In genomic region chr14:71588576-71589215, GRCh38 we compare ENCODE assay signal across 17 cellular contexts.
DNase-seq lines count a peak whose midpoint lies in the region; ATAC-seq and TF ChIP-seq lines count a peak whose summit lies in the region.
"Had no signal": no experiment of that assay in that cellular context is flagged by ENCODE, and none has a peak within 500 bp of the region (broad histone marks: within the 10 kb centered on the region; RNA-seq: fewer than 3 reads in every experiment).

No MANE protein-coding gene starts in this region.

- H3K27ac ChIP-seq in SK-N-SH (ENCODE audit: low read depth in 2 of 2, low read length in 1 of 2) (peak overlapping the region; percentile 56 to 97; a peak in 3 of 4 replicates), osteoblast (ENCODE audit: low read depth, low read length) (peak overlapping the region; percentile 62)
- H3K27ac ChIP-seq: 22Rv1 had no signal

- H3K27ac Mint-ChIP-seq in chondrocyte (ENCODE audit: unreplicated experiment) = peak overlapping the region; percentile 72

- H3K36me3 ChIP-seq in SK-N-SH (replicated peaks in 1 of 2; ENCODE audit: control insufficient read depth in 1 of 2, insufficient read depth in 2 of 2, low read length in 1 of 2) (no peaks in the 10 kb centered on the region), Loucy (ENCODE audit: insufficient read depth, low read length) (peaks cover 12% of the 10 kb centered on the region; the same call in 1 of the 2 replicates), osteoblast (ENCODE audit: insufficient read depth, low read length) (peaks cover 2% of the 10 kb centered on the region)
- H3K36me3 ChIP-seq: MG63 had no signal

- POLR2A ChIA-PET in SK-N-SH (lab: Yijun Ruan, JAX) = no interaction called here

- no peak overlapping the region for H2AFZ ChIP-seq in SK-N-SH (ENCODE audit: low read depth)
- H2AFZ ChIP-seq in Loucy (ENCODE audit: low read length) = no peak overlapping the region
- no peak overlapping the region for H2AFZ ChIP-seq in osteoblast (ENCODE audit: low read length)

- no peaks in the 10 kb centered on the region for H3K27me3 Mint-ChIP-seq in chondrocyte (ENCODE audit: low read depth)

- H3K4me3 ChIP-seq in SK-N-SH (ENCODE audit: low read depth in 2 of 2, low read length in 1 of 2) (peak overlapping the region; percentile 15 to 30; a peak in 2 of 4 replicates), Loucy (ENCODE audit: low read length, poor library complexity, severe bottlenecking) (peak overlapping the region; percentile 36), osteoblast (ENCODE audit: insufficient read depth, low read length) (peak overlapping the region; percentile 59)
- H3K4me3 ChIP-seq: MG63 had no signal

- H3K9me3 Mint-ChIP-seq in chondrocyte (ENCODE audit: low read depth) = no peaks in the 10 kb centered on the region

- H3K9ac ChIP-seq in SK-N-SH (no peak overlapping the region), Loucy (ENCODE audit: low read depth, low read length, poor library complexity, severe bottlenecking) (no peak overlapping the region)

- H3K4me1 ChIP-seq in SK-N-SH (ENCODE audit: control insufficient read depth in 1 of 2, insufficient read depth in 2 of 2, low read depth in 1 of 2, low read length in 1 of 2) (peaks cover 38 to 41% of the 10 kb centered on the region in 2 experiments), Loucy (ENCODE audit: insufficient read depth, low read length, poor library complexity, severe bottlenecking) (peaks cover 73% of the 10 kb centered on the region), osteoblast (ENCODE audit: insufficient read depth, low read length) (peaks cover 84% of the 10 kb centered on the region)

- H3K4me1 Mint-ChIP-seq in chondrocyte (ENCODE audit: low read depth) = peaks cover 76% of the 10 kb centered on the region

- H3K36me3 Mint-ChIP-seq in chondrocyte (ENCODE audit: low read depth) = peaks cover 6% of the 10 kb centered on the region

- 83% methylated on average over 10 of the region's 10 CpGs for WGBS in SK-N-SH (ENCODE audit: low lambda C conversion rate)

- no peak for TF ChIP-seq EP300 in SK-N-SH (IDR thresholded peaks at IDR 0.05; ENCODE audit: borderline replicate concordance in 1 of 2, low read depth in 1 of 2, low read length in 1 of 2)

- H3K4me3 Mint-ChIP-seq in chondrocyte (ENCODE audit: unreplicated experiment) = no peak overlapping the region

- H3K9me2 ChIP-seq in SK-N-SH (no peaks in the 10 kb centered on the region), Loucy (replicated peaks; ENCODE audit: low read depth, low read length) (no peaks in the 10 kb centered on the region)

- ATAC-seq in SK-N-SH treated with all-trans-retinoic acid at 6 μM for 48 hours (no peak), HG03354 (IDR thresholded peaks at IDR 0.05; ENCODE audit: poor library complexity, severe bottlenecking, unreplicated experiment) (no peak)
- ATAC-seq: Panc1 had no signal

- H4K20me1 ChIP-seq in SK-N-SH (ENCODE audit: insufficient read depth) (no peaks in the 10 kb centered on the region), Loucy (ENCODE audit: insufficient read depth, low read length, poor library complexity, severe bottlenecking) (peaks cover 14% of the 10 kb centered on the region), osteoblast (ENCODE audit: insufficient read depth, low read length) (no peaks in the 10 kb centered on the region)

- CTCF ChIA-PET in SK-N-SH (lab: Yijun Ruan, JAX) = interaction anchor here (0.9 to 2.3 kb wide), 5 partner anchors 41 to 267 kb away, joined by 3 to 11 read pairs (median 3); no protein-coding TSS in a partner anchor

- no peak for TF ChIP-seq CTCF in SK-N-SH (IDR thresholded peaks at IDR 0.05)
- no peak for TF ChIP-seq CTCF in Loucy (conservative IDR thresholded peaks at IDR 0.05; ENCODE audit: low read length)
- no peak for TF ChIP-seq CTCF in chondrocyte (IDR thresholded peaks at IDR 0.05)
- no peak for TF ChIP-seq CTCF in osteoblast (IDR thresholded peaks at IDR 0.05; ENCODE audit: extremely low read depth, low read depth, low read length)

- no peaks in the 10 kb centered on the region for H3K9me3 ChIP-seq in SK-N-SH
- H3K9me3 ChIP-seq in Loucy (ENCODE audit: insufficient read depth, low read depth, low read length) = no peaks in the 10 kb centered on the region
- no peaks in the 10 kb centered on the region for H3K9me3 ChIP-seq in osteoblast (ENCODE audit: low read depth, low read length)
- H3K9me3 ChIP-seq: MG63 had no signal

- H3K79me2 ChIP-seq in SK-N-SH (ENCODE audit: insufficient read depth) (peaks cover 75% of the 10 kb centered on the region), Loucy (ENCODE audit: insufficient read depth, low read length) (peaks cover 41% of the 10 kb centered on the region; the same call in 1 of the 2 replicates), osteoblast (ENCODE audit: insufficient read depth, low read length) (peaks cover 90% of the 10 kb centered on the region)

- no peak for TF ChIP-seq RAD21 in SK-N-SH (IDR thresholded peaks at IDR 0.05; ENCODE audit: low read length)

- no peak for DNase-seq in SK-N-SH
- no peak for DNase-seq in chondrocyte (ENCODE audit: low spot score)
- no peak for DNase-seq in osteoblast (ENCODE audit: insufficient read length, low spot score, missing footprints)
- no peak for DNase-seq in dedifferentiated amniotic fluid mesenchymal stem cell (ENCODE audit: extremely low spot score)
- no peak for DNase-seq in NCI-H2227 (lab: John Stamatoyannopoulos, UW; ENCODE audit: unreplicated experiment)
- DNase-seq: KG1, MG63, NCI-H1105 treated with DMSO at 0.1 percent for 48 hours, NCI-H187, NCI-H446 treated with DMSO at 0.1 percent for 48 hours, NCI-H774, SHP77 had no signal

- H3K4me2 ChIP-seq in SK-N-SH (peak overlapping the region; percentile 81), Loucy (ENCODE audit: low read depth, low read length, poor library complexity, severe bottlenecking) (peak overlapping the region; percentile 50), osteoblast (ENCODE audit: insufficient read depth, low read length) (peak overlapping the region; percentile 85)

- H3F3A ChIP-seq in SK-N-SH (replicated peaks; ENCODE audit: insufficient read depth) (peaks cover 36% of the 10 kb centered on the region), Loucy (ENCODE audit: low read depth) (peaks cover 13% of the 10 kb centered on the region; the same call in 1 of the 2 replicates)

- no peaks in the 10 kb centered on the region for H3K27me3 ChIP-seq in SK-N-SH (ENCODE audit: insufficient read depth)
- H3K27me3 ChIP-seq in Loucy (ENCODE audit: insufficient read depth, low read length, poor library complexity, severe bottlenecking) = no peaks in the 10 kb centered on the region
- no peaks in the 10 kb centered on the region for H3K27me3 ChIP-seq in osteoblast (ENCODE audit: insufficient read depth, low read length)
- H3K27me3 ChIP-seq: MG63 had no signal

TF ChIP-seq in SK-N-SH, 30 proteins besides CTCF, POLR2A, EP300 and RAD21:
- TF ChIP-seq TCF12 (IDR thresholded peaks at IDR 0.05) = no peak
- TF ChIP-seq GATA2 (CRISPR knock-in tag; IDR thresholded peaks at IDR 0.05) = no peak

TF ChIP-seq in SK-N-SH treated with all-trans-retinoic acid at 6 μM for 48 hours, 23 proteins besides CTCF, POLR2A, EP300 and RAD21:
- TF ChIP-seq RARB (CRISPR knock-in tag; IDR thresholded peaks at IDR 0.05) (no peak), ZFP3 (CRISPR knock-in tag; IDR thresholded peaks at IDR 0.05) (no peak)
